ENCODE assay signal across 9 cellular contexts in the genomic region with DNA sequence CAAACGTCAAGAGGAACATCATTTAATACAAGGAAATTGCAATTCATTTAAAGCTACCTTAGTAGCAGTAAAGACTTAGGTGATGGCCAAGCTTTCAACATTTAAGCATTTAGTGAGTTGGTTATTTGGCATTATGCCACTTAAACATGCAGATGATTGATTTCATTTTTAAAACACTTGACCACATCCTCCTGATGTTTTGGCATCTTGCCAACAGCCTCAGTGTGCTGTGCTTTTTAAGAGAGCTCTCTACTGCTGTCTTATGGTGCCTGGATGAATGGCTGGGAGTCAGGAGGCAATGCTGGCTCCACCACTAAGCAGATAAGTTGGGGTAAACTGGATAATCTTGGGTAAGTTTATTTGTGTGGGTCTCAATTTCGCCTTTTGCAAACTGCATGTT.
DNase-seq lines count a peak whose midpoint lies in the region; ATAC-seq and TF ChIP-seq lines count a peak whose summit lies in the region.
"Had no signal": no experiment of that assay in that cellular context is flagged by ENCODE, and none has a peak within 500 bp of the region (broad histone marks: within the 10 kb centered on the region; RNA-seq: fewer than 3 reads in every experiment).

No MANE protein-coding gene starts in this region.

- H3K27ac Mint-ChIP-seq in CD8-positive, alpha-beta T cell = peak overlapping the region; percentile 85
- H3K27ac Mint-ChIP-seq in activated naive CD4-positive, alpha-beta T cell treated with anti-CD3 and anti-CD28 coated beads, Interleukin-2, amount 50 U/mL, for 72 hours = peak overlapping the region; percentile 76 to 78

- H3K9me3 Mint-ChIP-seq in CD8-positive, alpha-beta T cell = no peaks in the 10 kb centered on the region
- no peaks in the 10 kb centered on the region for H3K9me3 Mint-ChIP-seq in activated naive CD4-positive, alpha-beta T cell treated with anti-CD3 and anti-CD28 coated beads, Interleukin-2, amount 50 U/mL, for 72 hours

- H3K27ac ChIP-seq in CD8-positive, alpha-beta T cell (ENCODE audit: low read depth, low read length) = no peak overlapping the region
- H3K27ac ChIP-seq: suprapubic skin had no signal

- H3K36me3 Mint-ChIP-seq in CD8-positive, alpha-beta T cell = no peaks in the 10 kb centered on the region
- no peaks in the 10 kb centered on the region for H3K36me3 Mint-ChIP-seq in activated naive CD4-positive, alpha-beta T cell treated with anti-CD3 and anti-CD28 coated beads, Interleukin-2, amount 50 U/mL, for 72 hours

- H3K36me3 ChIP-seq in CD8-positive, alpha-beta T cell (ENCODE audit: insufficient read depth, low read length) = no peaks in the 10 kb centered on the region
- H3K36me3 ChIP-seq: suprapubic skin had no signal

- POLR2A ChIA-PET in CD8-positive, alpha-beta T cell (lab: Charles Lee) = interaction anchor here (1.2 to 2.5 kb wide), 4 partner anchors 24 to 365 kb away, joined by 3 to 20 read pairs (median 8); partner anchors contain the start of gene MAN2A1

- H3K27me3 ChIP-seq in CD8-positive, alpha-beta T cell (ENCODE audit: insufficient read depth, low read length) = no peaks in the 10 kb centered on the region

- CTCF ChIA-PET in CD8-positive, alpha-beta T cell (lab: Charles Lee) = interaction anchor here (0.7 to 2.5 kb wide), 12 partner anchors 9 to 366 kb away, joined by 3 to 16 read pairs (median 3); partner anchors contain the start of gene MAN2A1

- peak; percentile 93 for ATAC-seq in CD8-positive, alpha-beta T cell
- ATAC-seq in activated naive CD4-positive, alpha-beta T cell treated with anti-CD3 and anti-CD28 coated beads, Interleukin-2, amount 50 U/mL, for 72 hours = peak; percentile 86 to 89
- ATAC-seq in left lobe of liver = no peak

- peak; percentile 46 to 86 (median 70) for DNase-seq in CD8-positive, alpha-beta T cell
- DNase-seq in GM20000 (ENCODE audit: low spot score) (peak; percentile 4), KBM-7 (peak; percentile 83), SKM-1 (lab: John Stamatoyannopoulos, UW; ENCODE audit: unreplicated experiment) (peak; percentile 48), left lobe of liver (ENCODE audit: low spot score) (peak; percentile 41), SIG-M5 treated with dmso at 0.1 percent for 504 hours (lab: John Stamatoyannopoulos, UW; ENCODE audit: unreplicated experiment) (no peak)
- DNase-seq in activated naive CD4-positive, alpha-beta T cell treated with anti-CD3 and anti-CD28 coated beads, Interleukin-2, amount 50 U/mL, for 72 hours (ENCODE audit: low spot score in 2 of 2) = peak; percentile 54 to 72
- DNase-seq in stimulated activated CD8-positive, alpha-beta memory T cell treated with anti-CD3 and anti-CD28 coated beads, Interleukin-7, amount 100 ng/mL, for 48 hours (ENCODE audit: extremely low read depth in 1 of 2, low read depth in 1 of 2) = peak; percentile 23 to 41

- H3K9me3 ChIP-seq in CD8-positive, alpha-beta T cell (ENCODE audit: low read length) = no peaks in the 10 kb centered on the region
- H3K9me3 ChIP-seq: suprapubic skin had no signal

- H3K4me3 ChIP-seq in CD8-positive, alpha-beta T cell (ENCODE audit: low read depth, low read length) = no peak overlapping the region
- H3K4me3 ChIP-seq: suprapubic skin had no signal

- peaks cover 43% of the 10 kb centered on the region for H3K4me1 Mint-ChIP-seq in CD8-positive, alpha-beta T cell (ENCODE audit: low read depth)

- no peaks in the 10 kb centered on the region for H3K27me3 Mint-ChIP-seq in CD8-positive, alpha-beta T cell (ENCODE audit: low read depth)

- TF ChIP-seq CTCF in CD8-positive, alpha-beta T cell (IDR thresholded peaks at IDR 0.05) = peak; percentile 62
- TF ChIP-seq CTCF in GM20000 (IDR thresholded peaks at IDR 0.05; ENCODE audit: extremely low read depth, missing control alignments) = no peak

- intact Hi-C loops in CD8-positive, alpha-beta T cell (cut with DNase I, micrococcal nuclease) = loop anchor here (1.0 to 10.0 kb wide), 8 partner anchors 132 to 681 kb away; partner anchors contain the start of genes SLC25A46 (in 2 of the 2), MAN2A1 (in 1 of the 2) and PJA2 (in 1 of the 2)

- peaks cover 29% of the 10 kb centered on the region for H3K4me1 ChIP-seq in CD8-positive, alpha-beta T cell (ENCODE audit: insufficient read depth, low read length)

- peak overlapping the region; percentile 24 for H3K4me3 Mint-ChIP-seq in CD8-positive, alpha-beta T cell

- in situ Hi-C loops in KBM-7 (cut with MboI; ENCODE audit: low pct_unique_long_range_greater_than_20kb, low sequenced_read_pairs) = no loop called here
